ENCODE assay signal across 9 cellular contexts in the genomic region with DNA sequence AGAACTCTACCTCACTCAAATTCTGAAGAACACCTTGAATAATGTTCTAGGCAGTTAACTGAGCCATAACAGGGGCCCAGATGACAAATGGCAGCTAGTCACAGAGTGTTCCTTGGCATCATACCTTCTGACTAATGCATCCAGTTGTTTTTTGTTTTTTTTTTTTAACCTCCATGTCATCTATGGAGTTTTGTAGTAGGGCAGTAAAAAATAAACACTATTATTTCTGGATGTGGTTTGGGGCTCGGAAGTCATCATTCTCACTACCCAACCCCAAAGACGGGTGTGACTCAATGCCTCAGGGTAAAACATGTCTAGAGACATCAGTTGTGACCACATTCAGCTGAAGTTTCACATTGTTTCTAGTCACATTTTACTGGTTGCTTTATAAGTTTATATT. TPM values are rescaled to one million over a fixed set of nuclear protein-coding genes. Genes with fewer than 3 reads are reported as not detected.
A peak's percentile ranks its signal among the peaks of the same experiment; 100 is the strongest.
DNase-seq lines count a peak whose midpoint lies in the region; ATAC-seq and TF ChIP-seq lines count a peak whose summit lies in the region.
"Had no signal": no experiment of that assay in that cellular context is flagged by ENCODE, and none has a peak within 500 bp of the region (broad histone marks: within the 10 kb centered on the region; RNA-seq: fewer than 3 reads in every experiment).

No MANE protein-coding gene starts in this region.

- peaks cover 9% of the 10 kb centered on the region for H3K4me1 Mint-ChIP-seq in endodermal cell
- H3K4me1 Mint-ChIP-seq: nephron had no signal

- TF ChIP-seq CTCF in GM06990 (IDR thresholded peaks at IDR 0.05; ENCODE audit: insufficient read depth, low read length, poor library complexity, severe bottlenecking) (no peak), endodermal cell (conservative IDR thresholded peaks at IDR 0.05) (no peak), Peyer's patch (IDR thresholded peaks at IDR 0.05) (no peak), GM13977 (IDR thresholded peaks at IDR 0.05; ENCODE audit: extremely low read depth, insufficient read depth, missing control alignments) (no peak)

- H3K9me3 ChIP-seq in endodermal cell (ENCODE audit: control insufficient read depth, low read length) (no peaks in the 10 kb centered on the region), Peyer's patch (no peaks in the 10 kb centered on the region)

- peak overlapping the region; percentile 3 for H3K27ac Mint-ChIP-seq in endodermal cell
- H3K27ac Mint-ChIP-seq: nephron had no signal

- H3K9ac ChIP-seq in endodermal cell (ENCODE audit: extremely low read depth, low read length, poor library complexity, severe bottlenecking), result no peak overlapping the region

- H3K27me3 ChIP-seq in GM06990 (replicated peaks; ENCODE audit: control insufficient read depth, insufficient read depth, low read length) (no peaks in the 10 kb centered on the region), endodermal cell (ENCODE audit: control insufficient read depth, insufficient read depth, low read length, poor library complexity, severe bottlenecking) (no peaks in the 10 kb centered on the region), Peyer's patch (no peaks in the 10 kb centered on the region)

- no peak for TF ChIP-seq POLR2A in Peyer's patch (IDR thresholded peaks at IDR 0.05)

- no peak overlapping the region for H3K4me3 Mint-ChIP-seq in endodermal cell
- H3K4me3 Mint-ChIP-seq: nephron had no signal

- H3K27me3 Mint-ChIP-seq in endodermal cell (ENCODE audit: insufficient read depth), result no peaks in the 10 kb centered on the region

- peak; percentile 82 for ATAC-seq in GM21447 (IDR thresholded peaks at IDR 0.05; ENCODE audit: unreplicated experiment)
- peak; percentile 79 for ATAC-seq in HG03571 (IDR thresholded peaks at IDR 0.05; ENCODE audit: unreplicated experiment)

- H3K27ac ChIP-seq in endodermal cell (ENCODE audit: low read depth, low read length), result no peak overlapping the region
- H3K27ac ChIP-seq in Peyer's patch, result no peak overlapping the region

- no peaks in the 10 kb centered on the region for H3K9me3 Mint-ChIP-seq in endodermal cell
- H3K9me3 Mint-ChIP-seq: nephron had no signal

- H3K4me3 ChIP-seq in GM06990 (replicated peaks; ENCODE audit: low read depth, low read length) (no peak overlapping the region), endodermal cell (ENCODE audit: low read length) (no peak overlapping the region), Peyer's patch (no peak overlapping the region)

- no peaks in the 10 kb centered on the region; the same call in 1 of the 2 replicates for H3K36me3 ChIP-seq in GM06990 (ENCODE audit: control insufficient read depth, insufficient read depth, low read length)
- H3K36me3 ChIP-seq in endodermal cell (ENCODE audit: control insufficient read depth, insufficient read depth, low read length), result peaks cover 6% of the 10 kb centered on the region
- H3K36me3 ChIP-seq in Peyer's patch, result no peaks in the 10 kb centered on the region

- H3K36me3 Mint-ChIP-seq in endodermal cell (ENCODE audit: low read depth), result peaks cover 59% of the 10 kb centered on the region

- peak; percentile 27 for DNase-seq in GM06990 (ENCODE audit: extremely low read depth, insufficient read length)
- DNase-seq in endodermal cell, result no peak
- no peak for DNase-seq in Peyer's patch
- no peak for DNase-seq in GM13977 (ENCODE audit: low spot score)
- DNase-seq in hepatic stellate cell (ENCODE audit: low spot score), result no peak
- no peak for DNase-seq in NCI-H345 (lab: John Stamatoyannopoulos, UW)

- WGBS in endodermal cell (ENCODE audit: insufficient coverage in 1 of 2, insufficient read length in 1 of 2), 2 experiments, result 100% methylated on average over 1 of the region's 2 CpGs; no CpG with 5 or more reads in 1 of the 2 experiments

- H3K4me1 ChIP-seq in endodermal cell (ENCODE audit: control insufficient read depth, insufficient read depth, low read length) (no peaks in the 10 kb centered on the region), Peyer's patch (no peaks in the 10 kb centered on the region)

- in situ Hi-C loops in GM13977 (cut with MboI; ENCODE audit: low pct_unique_long_range_greater_than_20kb, low sequenced_read_pairs, unreplicated experiment), result no loop called here

RNA-seq across cellular contexts. Expression of gene MCF2, which starts 31.2 kb away (rescaled TPM):
- total RNA-seq in endodermal cell (1 to 10 TPM; 1.1 to 2.1 TPM), Peyer's patch (1 to 10 TPM in 1 of 4 donors, not detected in 3; 2.5 TPM)
- 0.11 TPM for polyA plus RNA-seq in endodermal cell (2013, experiment 1 of 2)
- polyA plus RNA-seq in endodermal cell (2013, experiment 2 of 2), result 0.21 TPM
